In the genomic region with DNA sequence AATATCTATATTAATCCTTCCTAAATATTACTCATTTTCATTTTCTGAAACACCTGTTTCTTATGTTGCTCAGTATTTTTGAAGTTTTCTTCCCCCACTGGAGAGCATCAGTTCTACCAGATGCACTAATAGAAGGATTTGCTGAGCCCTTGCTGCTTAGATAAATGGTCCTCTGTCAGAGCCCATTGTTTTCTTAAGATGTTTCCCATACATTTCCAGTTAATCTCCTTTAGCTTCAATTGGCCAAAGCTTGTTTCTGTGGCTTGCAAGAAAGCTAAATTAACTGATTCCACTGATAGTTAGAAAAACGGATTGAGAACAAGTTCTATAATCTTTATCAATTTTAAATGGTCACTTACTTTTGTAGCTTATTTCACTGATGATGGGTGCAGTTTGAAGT, we compare ENCODE assay signal across 35 cellular contexts.
"Had no signal": no experiment of that assay in that cellular context is flagged by ENCODE, and none has a peak within 500 bp of the region (broad histone marks: within the 10 kb centered on the region; RNA-seq: fewer than 3 reads in every experiment).

No MANE protein-coding gene starts in this region.

- H3K4me3 ChIP-seq: ascending aorta, cardiac muscle cell, colonic mucosa, dorsolateral prefrontal cortex, gastrocnemius medialis, right atrium auricular region, smooth muscle cell, uterus had no signal

- H3K27me3 ChIP-seq: ascending aorta, cardiac muscle cell, colonic mucosa, dorsolateral prefrontal cortex, gastrocnemius medialis, right atrium auricular region, uterus had no signal

- H3K4me2 ChIP-seq: smooth muscle cell had no signal

- H3K36me3 ChIP-seq: ascending aorta, cardiac muscle cell, colonic mucosa, gastrocnemius medialis, right atrium auricular region, uterus had no signal

- ATAC-seq: activated CD4-positive, CD25-positive, alpha-beta regulatory T cell treated with anti-CD3 and anti-CD28 coated beads, Interleukin-2, amount 50 U/mL, for 24 hours; gastrocnemius medialis; left colon; naive thymus-derived CD4-positive, alpha-beta T cell; stimulated activated memory B cell treated with anti-CD40 and anti-IgM and Interleukin-4, amounts not matched to agents 10 μg/mL and 1 μg/mL and 100 μg/mL, for 72 hours; stimulated activated naive CD8-positive, alpha-beta T cell treated with anti-CD3 and anti-CD28 coated beads, Interleukin-15, amount 100 ng/mL, for 72 hours had no signal

- H3K4me1 ChIP-seq: ascending aorta, colonic mucosa, gastrocnemius medialis, parathyroid adenoma, right atrium auricular region, uterus had no signal

- H3K79me2 ChIP-seq: parathyroid adenoma had no signal

- H3K9me3 ChIP-seq: ascending aorta, colonic mucosa, gastrocnemius medialis, right atrium auricular region, uterus had no signal

- H3K27ac ChIP-seq: ascending aorta, cardiac muscle cell, colonic mucosa, dorsolateral prefrontal cortex, gastrocnemius medialis, parathyroid adenoma, right atrium auricular region, uterus, VCaP had no signal

- H2AFZ ChIP-seq: parathyroid adenoma had no signal

- H3K9ac ChIP-seq: parathyroid adenoma had no signal

- DNase-seq: activated CD4-positive, alpha-beta T cell treated with anti-CD3 and anti-CD28 coated beads for 48 hours; activated CD4-positive, alpha-beta T cell treated with anti-CD3 and anti-CD28 coated beads, Interleukin-2, amount 50 U/mL, for 48 hours; activated CD8-positive, alpha-beta memory T cell treated with anti-CD3 and anti-CD28 coated beads for 24 hours; activated effector memory CD4-positive, alpha-beta T cell treated with Interleukin-2 at 50 U/mL for 16 hours; activated naive CD4-positive, alpha-beta T cell treated with Interleukin-2 at 50 U/mL for 16 hours; activated naive CD8-positive, alpha-beta T cell treated with anti-CD3 and anti-CD28 coated beads, Interleukin-2, amount 10 ng/mL, durations not matched to agents 7 days and 5 days; cerebellar nuclear complex; colonic mucosa; dorsolateral prefrontal cortex; effector memory CD4-positive, alpha-beta T cell; erythroblast; gastrocnemius medialis; glutamatergic neuron; immature natural killer cell; kidney; left colon; mammary epithelial cell; midbrain; naive thymus-derived CD4-positive, alpha-beta T cell; occipital lobe; stimulated activated CD4-positive, alpha-beta T cell treated with anti-CD3 and anti-CD28 coated beads, Interleukin-1b, Interleukin-23, amount 100 ng/mL, for 48 hours; stimulated activated CD4-positive, alpha-beta T cell treated with anti-CD3 and anti-CD28 coated beads, Interleukin-4, amount 100 ng/mL, for 4 hours; stimulated activated CD8-positive, alpha-beta memory T cell treated with anti-CD3 and anti-CD28 coated beads, Interleukin-4, amount 100 ng/mL, for 48 hours; stimulated activated naive CD8-positive, alpha-beta T cell treated with anti-CD3 and anti-CD28 coated beads, Interleukin-15, amount 100 ng/mL, for 72 hours; substantia nigra; T-helper 9 cell; uterus had no signal
